ENCODE assay signal across 7 cellular contexts in the genomic region with DNA sequence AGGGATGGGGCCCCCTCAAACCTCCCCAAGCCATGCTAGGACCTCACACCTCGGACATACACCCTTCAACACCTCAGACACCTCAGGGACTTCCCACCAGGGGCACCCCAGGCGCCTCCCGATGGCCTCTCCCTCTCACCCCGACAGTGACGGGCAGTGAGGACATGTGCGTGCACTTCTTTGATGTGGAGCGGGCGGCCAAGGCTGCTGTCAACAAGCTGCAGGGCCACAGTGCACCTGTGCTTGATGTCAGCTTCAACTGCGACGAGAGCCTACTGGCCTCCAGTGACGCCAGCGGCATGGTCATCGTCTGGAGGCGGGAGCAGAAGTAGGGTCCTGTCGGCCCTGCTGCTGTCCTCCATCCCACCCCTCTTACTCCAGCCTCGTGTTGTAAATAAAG.
"Had no signal": no experiment of that assay in that cellular context is flagged by ENCODE, and none has a peak within 500 bp of the region (broad histone marks: within the 10 kb centered on the region; RNA-seq: fewer than 3 reads in every experiment).

No MANE protein-coding gene starts in this region.

- DNase-seq: GDM1, GF-D8 had no signal

- H3K4me3 ChIP-seq: GM12878 had no signal

- ATAC-seq: GM12878 had no signal

- FAIRE-seq: G401.6, GM12878, GM12892, GM18507, GM19239 had no signal
